In genomic region chr17:50469005-50469605, GRCh38 we compare ENCODE assay signal across 12 cellular contexts. TPM values are rescaled to one million over a fixed set of nuclear protein-coding genes. Genes with fewer than 3 reads are reported as not detected.
DNase-seq lines count a peak whose midpoint lies in the region; ATAC-seq and TF ChIP-seq lines count a peak whose summit lies in the region.
"Had no signal": no experiment of that assay in that cellular context is flagged by ENCODE, and none has a peak within 500 bp of the region (broad histone marks: within the 10 kb centered on the region; RNA-seq: fewer than 3 reads in every experiment).

No MANE protein-coding gene starts in this region.

- H3K4me3 ChIP-seq in muscle layer of duodenum (ENCODE audit: low read depth in 1 of 2, low read length in 2 of 2) (peak overlapping the region; percentile 7 to 56), tibial nerve (peak overlapping the region in 3 of 4 donors; percentile 4 to 38 (median 5))

- H3K36me3 ChIP-seq in muscle layer of duodenum (ENCODE audit: control insufficient read depth in 1 of 2, insufficient read depth in 2 of 2, low read length in 2 of 2) (no peaks in the 10 kb centered on the region), tibial nerve (peaks cover 0 to 50% (median 0%) of the 10 kb centered on the region in 3 donors)

- H3K9me3 ChIP-seq in muscle layer of duodenum (ENCODE audit: control insufficient read depth in 1 of 2, low read length in 2 of 2) (no peaks in the 10 kb centered on the region), tibial nerve (no peaks in the 10 kb centered on the region)

- peaks cover 16% of the 10 kb centered on the region for H3K27me3 Mint-ChIP-seq in activated CD8-positive, alpha-beta T cell treated with anti-CD3 and anti-CD28 coated beads, Interleukin-2, amount 10 ng/mL, durations not matched to agents 7 days and 5 days (ENCODE audit: low read depth)
- H3K27me3 Mint-ChIP-seq in activated CD8-positive, alpha-beta T cell treated with anti-CD3 and anti-CD28 coated beads for 36 hours: peaks cover 16% of the 10 kb centered on the region
- H3K27me3 Mint-ChIP-seq in effector memory CD8-positive, alpha-beta T cell: peaks cover 27 to 37% of the 10 kb centered on the region in 2 donors

- TF ChIP-seq POLR2A in tibial nerve (IDR thresholded peaks at IDR 0.05): no peak

- POLR2A ChIA-PET in activated CD8-positive, alpha-beta T cell treated with anti-CD3 and anti-CD28 coated beads, Interleukin-2, amount 10 ng/mL, durations not matched to agents 7 days and 5 days (lab: Charles Lee): no interaction called here
- POLR2A ChIA-PET in activated CD8-positive, alpha-beta T cell treated with anti-CD3 and anti-CD28 coated beads for 36 hours (lab: Charles Lee): interaction anchor here (1.0 kb wide), 1 partner anchor 10 kb away, joined by 4 read pairs; no protein-coding TSS in a partner anchor

- H3K36me3 Mint-ChIP-seq in activated CD8-positive, alpha-beta T cell treated with anti-CD3 and anti-CD28 coated beads, Interleukin-2, amount 10 ng/mL, durations not matched to agents 7 days and 5 days (ENCODE audit: low read depth): peaks cover 4% of the 10 kb centered on the region
- no peaks in the 10 kb centered on the region for H3K36me3 Mint-ChIP-seq in activated CD8-positive, alpha-beta T cell treated with anti-CD3 and anti-CD28 coated beads for 36 hours (ENCODE audit: low read depth)
- peaks cover 3% of the 10 kb centered on the region for H3K36me3 Mint-ChIP-seq in effector memory CD8-positive, alpha-beta T cell (ENCODE audit: insufficient read depth)

- CTCF ChIA-PET in activated CD8-positive, alpha-beta T cell treated with anti-CD3 and anti-CD28 coated beads, Interleukin-2, amount 10 ng/mL, durations not matched to agents 7 days and 5 days (lab: Charles Lee): interaction anchor here (0.9 kb wide), 1 partner anchor 72 kb away, joined by 3 read pairs; the partner anchor contains the start of gene LRRC59
- CTCF ChIA-PET in activated CD8-positive, alpha-beta T cell treated with anti-CD3 and anti-CD28 coated beads for 36 hours (lab: Charles Lee): interaction anchor here (0.9 to 1.0 kb wide), 2 partner anchors 10 to 107 kb away, joined by 3 to 4 read pairs; no protein-coding TSS in a partner anchor

- no peak for TF ChIP-seq EP300 in tibial nerve (IDR thresholded peaks at IDR 0.05)

- peak; percentile 26 for ATAC-seq in activated CD8-positive, alpha-beta T cell treated with anti-CD3 and anti-CD28 coated beads, Interleukin-2, amount 10 ng/mL, durations not matched to agents 7 days and 5 days
- ATAC-seq in activated CD8-positive, alpha-beta T cell treated with anti-CD3 and anti-CD28 coated beads for 36 hours: no peak
- ATAC-seq in effector memory CD8-positive, alpha-beta T cell (replicated peaks): peak; percentile 28
- ATAC-seq in GM18909 (IDR thresholded peaks at IDR 0.05; ENCODE audit: poor library complexity, unreplicated experiment): no peak

- no peak for TF ChIP-seq CTCF in activated CD8-positive, alpha-beta T cell treated with anti-CD3 and anti-CD28 coated beads for 36 hours (IDR thresholded peaks at IDR 0.05)
- no peak for TF ChIP-seq CTCF in tibial nerve (IDR thresholded peaks at IDR 0.05)

- H3K4me1 Mint-ChIP-seq in activated CD8-positive, alpha-beta T cell treated with anti-CD3 and anti-CD28 coated beads, Interleukin-2, amount 10 ng/mL, durations not matched to agents 7 days and 5 days (ENCODE audit: low read depth): peaks cover 15% of the 10 kb centered on the region
- H3K4me1 Mint-ChIP-seq in activated CD8-positive, alpha-beta T cell treated with anti-CD3 and anti-CD28 coated beads for 36 hours (ENCODE audit: low read depth): peaks cover 4% of the 10 kb centered on the region
- H3K4me1 Mint-ChIP-seq in effector memory CD8-positive, alpha-beta T cell (ENCODE audit: low read depth in 2 of 2): peaks cover 13 to 23% of the 10 kb centered on the region in 2 donors

- H3K4me1 ChIP-seq in muscle layer of duodenum (ENCODE audit: control insufficient read depth in 1 of 2, insufficient read depth in 2 of 2, low read length in 2 of 2) (peaks cover 0 to 16% of the 10 kb centered on the region in 2 donors), tibial nerve (peaks cover 0 to 18% (median 13%) of the 10 kb centered on the region in 4 donors)

- H3K27ac Mint-ChIP-seq in activated CD8-positive, alpha-beta T cell treated with anti-CD3 and anti-CD28 coated beads, Interleukin-2, amount 10 ng/mL, durations not matched to agents 7 days and 5 days: no peak overlapping the region
- H3K27ac Mint-ChIP-seq in activated CD8-positive, alpha-beta T cell treated with anti-CD3 and anti-CD28 coated beads for 36 hours: no peak overlapping the region
- H3K27ac Mint-ChIP-seq in effector memory CD8-positive, alpha-beta T cell: no peak overlapping the region
- H3K27ac Mint-ChIP-seq: activated CD4-positive, alpha-beta T cell treated with anti-CD3 and anti-CD28 coated beads, Interleukin-2, amount 10 ng/mL, durations not matched to agents 24 days and 14 days had no signal

- H3K27me3 ChIP-seq in muscle layer of duodenum (ENCODE audit: low read depth, low read length) (peaks cover 12% of the 10 kb centered on the region), tibial nerve (peaks cover 0 to 17% of the 10 kb centered on the region in 2 donors)

- no peak overlapping the region for H3K4me3 Mint-ChIP-seq in activated CD8-positive, alpha-beta T cell treated with anti-CD3 and anti-CD28 coated beads, Interleukin-2, amount 10 ng/mL, durations not matched to agents 7 days and 5 days
- H3K4me3 Mint-ChIP-seq in activated CD8-positive, alpha-beta T cell treated with anti-CD3 and anti-CD28 coated beads for 36 hours: no peak overlapping the region
- H3K4me3 Mint-ChIP-seq in effector memory CD8-positive, alpha-beta T cell: peak overlapping the region in 1 of 2 donors; percentile 61
- H3K4me3 Mint-ChIP-seq: activated CD4-positive, alpha-beta T cell treated with anti-CD3 and anti-CD28 coated beads, Interleukin-2, amount 10 ng/mL, durations not matched to agents 24 days and 14 days had no signal

- 3 to 11% methylated on average over 26 to 47 of the region's 51 CpGs for WGBS in tibial nerve, 2 donors

- intact Hi-C loops in activated CD8-positive, alpha-beta T cell treated with anti-CD3 and anti-CD28 coated beads for 36 hours (cut with micrococcal nuclease): no loop called here

- no peaks in the 10 kb centered on the region for H3K9me3 Mint-ChIP-seq in activated CD8-positive, alpha-beta T cell treated with anti-CD3 and anti-CD28 coated beads, Interleukin-2, amount 10 ng/mL, durations not matched to agents 7 days and 5 days (ENCODE audit: insufficient read depth)
- H3K9me3 Mint-ChIP-seq in activated CD8-positive, alpha-beta T cell treated with anti-CD3 and anti-CD28 coated beads for 36 hours: no peaks in the 10 kb centered on the region
- H3K9me3 Mint-ChIP-seq in effector memory CD8-positive, alpha-beta T cell: no peaks in the 10 kb centered on the region
- H3K9me3 Mint-ChIP-seq: activated CD4-positive, alpha-beta T cell treated with anti-CD3 and anti-CD28 coated beads, Interleukin-2, amount 10 ng/mL, durations not matched to agents 24 days and 14 days had no signal

- H3K27ac ChIP-seq in muscle layer of duodenum (ENCODE audit: low read length) (no peak overlapping the region), tibial nerve (no peak overlapping the region)

- DNase-seq in activated CD8-positive, alpha-beta T cell treated with anti-CD3 and anti-CD28 coated beads, Interleukin-2, amount 10 ng/mL, durations not matched to agents 7 days and 5 days: no peak
- no peak for DNase-seq in activated CD8-positive, alpha-beta T cell treated with anti-CD3 and anti-CD28 coated beads for 36 hours
- no peak for DNase-seq in effector memory CD8-positive, alpha-beta T cell
- DNase-seq in tibial nerve (ENCODE audit: low spot score in 2 of 2) (no peak), Kasumi-1 (lab: John Stamatoyannopoulos, UW) (no peak)
- no peak for DNase-seq in stimulated activated CD4-positive, alpha-beta T cell treated with anti-CD3 and anti-CD28 coated beads, Interleukin-4, amount 100 ng/mL, for 4 hours
- DNase-seq: activated CD4-positive, alpha-beta T cell treated with anti-CD3 and anti-CD28 coated beads, Interleukin-2, amount 10 ng/mL, durations not matched to agents 24 days and 14 days; NCI-H1105 treated with DMSO at 0.1 percent for 48 hours had no signal

RNA-seq across cellular contexts. Expression of gene CHAD, which starts 0.4 kb away (rescaled TPM):
- total RNA-seq in activated CD8-positive, alpha-beta T cell treated with anti-CD3 and anti-CD28 coated beads, Interleukin-2, amount 10 ng/mL, durations not matched to agents 7 days and 5 days: not detected
- total RNA-seq in activated CD8-positive, alpha-beta T cell treated with anti-CD3 and anti-CD28 coated beads for 36 hours: not detected
- not detected for total RNA-seq in tibial nerve
- total RNA-seq: A172; activated CD4-positive, alpha-beta T cell treated with anti-CD3 and anti-CD28 coated beads, Interleukin-2, amount 10 ng/mL, durations not matched to agents 24 days and 14 days; RPMI7951 had no signal

RNA-seq across cellular contexts. Expression of gene RSAD1, which starts 9.6 kb away (rescaled TPM):
- total RNA-seq in activated CD8-positive, alpha-beta T cell treated with anti-CD3 and anti-CD28 coated beads, Interleukin-2, amount 10 ng/mL, durations not matched to agents 7 days and 5 days: 10 to 100 TPM; 26.6 to 28.4 TPM
- 10 to 100 TPM; 39.2 to 40.7 TPM for total RNA-seq in activated CD8-positive, alpha-beta T cell treated with anti-CD3 and anti-CD28 coated beads for 36 hours
- total RNA-seq in tibial nerve: 10 to 100 TPM; 30.8 to 61.8 (median 32.9) TPM

RNA-seq across cellular contexts. Expression of gene MYCBPAP, which starts 39.1 kb away (rescaled TPM):
- total RNA-seq in activated CD8-positive, alpha-beta T cell treated with anti-CD3 and anti-CD28 coated beads, Interleukin-2, amount 10 ng/mL, durations not matched to agents 7 days and 5 days: 1 to 10 TPM; 7.7 to 9.3 TPM
- total RNA-seq in activated CD8-positive, alpha-beta T cell treated with anti-CD3 and anti-CD28 coated beads for 36 hours: 1 to 10 TPM; 6.7 to 6.9 TPM
- total RNA-seq in tibial nerve: 1 to 10 TPM; 1.2 to 6.8 (median 4.0) TPM
- total RNA-seq: A172, RPMI7951 had no signal

RNA-seq across cellular contexts. Expression of gene ACSF2, which starts 43.1 kb away (rescaled TPM):
- total RNA-seq in activated CD8-positive, alpha-beta T cell treated with anti-CD3 and anti-CD28 coated beads, Interleukin-2, amount 10 ng/mL, durations not matched to agents 7 days and 5 days: 10 to 100 TPM; 33.1 to 33.4 TPM
- 10 to 100 TPM; 14.5 to 17.5 TPM for total RNA-seq in activated CD8-positive, alpha-beta T cell treated with anti-CD3 and anti-CD28 coated beads for 36 hours
- total RNA-seq in tibial nerve: 10 to 100 TPM; 20.5 to 69.3 (median 31.9) TPM

Comparison
In these comparisons a context has a peak if more than half of its experiments do, and no peak if none do; other contexts are left out.
1. ATAC-seq: peak in activated CD8-positive, alpha-beta T cell treated with anti-CD3 and anti-CD28 coated beads, Interleukin-2, amount 10 ng/mL, durations not matched to agents 7 days and 5 days (single experiment) and effector memory CD8-positive, alpha-beta T cell (single experiment); none in activated CD8-positive, alpha-beta T cell treated with anti-CD3 and anti-CD28 coated beads for 36 hours (single experiment) and GM18909 (single experiment).